In the genomic region with DNA sequence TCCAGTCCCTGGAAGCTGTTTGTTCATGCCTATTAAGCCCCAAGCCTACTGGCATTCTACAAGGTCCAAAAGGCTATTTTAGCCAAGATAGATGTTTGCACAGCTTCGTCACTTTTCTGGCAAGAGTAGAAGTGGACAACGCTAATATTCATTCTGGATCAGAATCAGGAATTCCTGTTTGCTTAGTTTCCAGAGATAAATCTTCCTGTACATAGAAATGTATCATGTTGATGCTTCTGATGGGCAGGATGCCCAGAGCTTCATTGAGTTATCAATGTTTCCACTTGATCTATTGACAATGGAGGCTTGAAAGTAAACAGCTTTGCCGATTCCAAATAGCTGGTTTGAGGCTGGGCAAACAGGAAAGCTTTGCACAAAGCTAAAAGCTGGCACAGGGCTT, we compare ENCODE assay signal across 13 cellular contexts.
DNase-seq lines count a peak whose midpoint lies in the region; ATAC-seq and TF ChIP-seq lines count a peak whose summit lies in the region.
"Had no signal": no experiment of that assay in that cellular context is flagged by ENCODE, and none has a peak within 500 bp of the region (broad histone marks: within the 10 kb centered on the region; RNA-seq: fewer than 3 reads in every experiment).

No MANE protein-coding gene starts in this region.

- no peaks in the 10 kb centered on the region for H3K36me3 ChIP-seq in body of pancreas (replicated peaks in 1 of 2; ENCODE audit: insufficient read depth in 1 of 2, low read depth in 2 of 2)
- H3K36me3 ChIP-seq: BLaER1 treated with 17β-estradiol and CSF1 and Interleukin-3, amounts not matched to agents 10 nM and 100 nM had no signal

- 14 to 15% methylated on average over 3 of the region's 3 CpGs for WGBS in body of pancreas, 2 donors

- H3K4me1 ChIP-seq in body of pancreas: peaks cover 16% of the 10 kb centered on the region
- H3K4me1 ChIP-seq: BLaER1 treated with 17β-estradiol and CSF1 and Interleukin-3, amounts not matched to agents 10 nM and 100 nM had no signal

- DNase-seq in HT1080 (ENCODE audit: low read depth) (peak; percentile 51), NCI-H345 (lab: John Stamatoyannopoulos, UW) (peak; percentile 93), body of pancreas (peak; percentile 69 to 82 (median 76)), putamen (ENCODE audit: low spot score) (peak; percentile 4), NCI-H82 (lab: John Stamatoyannopoulos, UW) (no peak), GM20000 (ENCODE audit: low spot score) (no peak), EL (no peak)
- DNase-seq: activated CD8-positive, alpha-beta T cell treated with anti-CD3 and anti-CD28 coated beads, Interleukin-2, amount 10 ng/mL, durations not matched to agents 7 days and 5 days; activated naive CD8-positive, alpha-beta T cell treated with anti-CD3 and anti-CD28 coated beads, Interleukin-2, amount 10 ng/mL, durations not matched to agents 7 days and 5 days; kidney glomerular epithelial cell; occipital lobe; stimulated activated CD4-positive, alpha-beta T cell treated with anti-CD3 and anti-CD28 coated beads, Interleukin-4, amount 100 ng/mL, for 4 hours had no signal

- no peak for TF ChIP-seq POLR2A in body of pancreas (IDR thresholded peaks at IDR 0.05)

- H3K9me3 ChIP-seq in body of pancreas: no peaks in the 10 kb centered on the region
- H3K9me3 ChIP-seq: BLaER1 treated with 17β-estradiol and CSF1 and Interleukin-3, amounts not matched to agents 10 nM and 100 nM had no signal

- H3K27me3 ChIP-seq in body of pancreas: no peaks in the 10 kb centered on the region
- H3K27me3 ChIP-seq: BLaER1 treated with 17β-estradiol and CSF1 and Interleukin-3, amounts not matched to agents 10 nM and 100 nM had no signal

- intact Hi-C loops in body of pancreas (cut with DNase I): no loop called here

- TF ChIP-seq CTCF in body of pancreas (IDR thresholded peaks at IDR 0.05) (no peak), GM20000 (IDR thresholded peaks at IDR 0.05; ENCODE audit: extremely low read depth, missing control alignments) (no peak)

- ATAC-seq in body of pancreas: peak; percentile 77
- ATAC-seq: activated CD8-positive, alpha-beta T cell treated with anti-CD3 and anti-CD28 coated beads, Interleukin-2, amount 10 ng/mL, durations not matched to agents 7 days and 5 days had no signal

- no peak overlapping the region for H3K27ac ChIP-seq in body of pancreas
- H3K27ac ChIP-seq: BLaER1 treated with 17β-estradiol and CSF1 and Interleukin-3, amounts not matched to agents 10 nM and 100 nM had no signal

- H3K4me3 ChIP-seq in body of pancreas: no peak overlapping the region
- H3K4me3 ChIP-seq: BLaER1 treated with 17β-estradiol and CSF1 and Interleukin-3, amounts not matched to agents 10 nM and 100 nM had no signal

Comparison
In these comparisons a context has a peak if more than half of its experiments do, and no peak if none do; other contexts are left out.
1. DNase-seq: peak in HT1080 (single experiment), NCI-H345 (single experiment), body of pancreas (4 of 4) and putamen (single experiment); none in NCI-H82 (single experiment), GM20000 (single experiment) and EL (single experiment).